Comparison of ENCODE assay signal across 19 cellular contexts in the genomic region with DNA sequence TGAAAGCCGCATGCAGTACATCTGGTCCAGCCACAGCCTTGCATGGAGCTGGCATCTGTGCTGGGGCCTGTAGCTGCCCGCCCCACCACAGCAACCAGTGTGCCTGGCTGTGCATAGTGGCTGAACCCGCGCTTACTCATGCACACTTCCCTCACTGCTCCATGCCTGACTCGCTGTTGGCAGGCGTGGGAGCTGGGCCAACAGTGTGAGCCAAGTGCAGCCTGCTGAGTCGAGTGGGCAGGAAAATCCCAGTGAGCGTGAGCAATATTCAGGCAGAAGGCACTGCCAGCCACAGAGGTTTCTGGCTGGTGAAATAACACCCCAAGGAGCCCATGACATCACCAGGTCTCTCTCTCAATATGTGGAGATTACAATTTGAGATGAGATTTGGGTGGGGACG.
DNase-seq lines count a peak whose midpoint lies in the region; TF ChIP-seq lines count a peak whose summit lies in the region.
"Had no signal": no experiment of that assay in that cellular context is flagged by ENCODE, and none has a peak within 500 bp of the region (broad histone marks: within the 10 kb centered on the region; RNA-seq: fewer than 3 reads in every experiment).

No MANE protein-coding gene starts in this region.

- H3K4me1 ChIP-seq in osteoblast (ENCODE audit: insufficient read depth, low read length) (no peaks in the 10 kb centered on the region), MM.1S (ENCODE audit: low read length) (no peaks in the 10 kb centered on the region)
- H3K4me1 ChIP-seq: left ventricle myocardium inferior, right lobe of liver, vagina had no signal

- H3K9me2 ChIP-seq in MM.1S (replicated peaks; ENCODE audit: insufficient read depth, low read length) = no peaks in the 10 kb centered on the region

- POLR2A ChIA-PET in GM10248 (lab: Yijun Ruan, JAX) = no interaction called here

- intact Hi-C loops in posterior cingulate gyrus (cut with DNase I) = no loop called here

- H3K79me2 ChIP-seq in osteoblast (ENCODE audit: insufficient read depth, low read length) (no peaks in the 10 kb centered on the region), MM.1S (ENCODE audit: low read length) (no peaks in the 10 kb centered on the region)

- H3K4me3 ChIP-seq in osteoblast (ENCODE audit: insufficient read depth, low read length) (no peak overlapping the region), MM.1S (ENCODE audit: low read length) (no peak overlapping the region)
- H3K4me3 ChIP-seq: left ventricle myocardium inferior, right lobe of liver, vagina had no signal

- no peak overlapping the region for H3K9ac ChIP-seq in MM.1S (ENCODE audit: low read length)

- no peaks in the 10 kb centered on the region for H3K9me3 ChIP-seq in osteoblast (ENCODE audit: low read depth, low read length)
- H3K9me3 ChIP-seq in MM.1S (replicated peaks; ENCODE audit: insufficient read depth, low read length) = no peaks in the 10 kb centered on the region
- H3K9me3 ChIP-seq: right lobe of liver, vagina had no signal

- H4K20me1 ChIP-seq in osteoblast (ENCODE audit: insufficient read depth, low read length) = no peaks in the 10 kb centered on the region
- no peaks in the 10 kb centered on the region for H4K20me1 ChIP-seq in MM.1S (ENCODE audit: insufficient read depth, low read length)

- TF ChIP-seq CTCF in GM10248 (IDR thresholded peaks at IDR 0.05; ENCODE audit: control extremely low read depth, extremely low read depth, low read depth, missing control alignments) (no peak), osteoblast (IDR thresholded peaks at IDR 0.05; ENCODE audit: extremely low read depth, low read depth, low read length) (no peak), MM.1S (IDR thresholded peaks at IDR 0.05; ENCODE audit: low read length) (no peak)

- H3K4me2 ChIP-seq in osteoblast (ENCODE audit: insufficient read depth, low read length) = no peak overlapping the region
- no peak overlapping the region for H3K4me2 ChIP-seq in MM.1S (ENCODE audit: low read depth, low read length)

- no peaks in the 10 kb centered on the region for H3K27me3 ChIP-seq in osteoblast (ENCODE audit: insufficient read depth, low read length)
- H3K27me3 ChIP-seq in MM.1S (replicated peaks; ENCODE audit: insufficient read depth, low read length) = no peaks in the 10 kb centered on the region
- H3K27me3 ChIP-seq: right lobe of liver, vagina had no signal

- H2AFZ ChIP-seq in osteoblast (ENCODE audit: low read length) = no peak overlapping the region
- H2AFZ ChIP-seq in MM.1S (ENCODE audit: low read length) = no peak overlapping the region

- CTCF ChIA-PET in GM10248 (lab: Yijun Ruan, JAX) = interaction anchor here (1.0 to 1.5 kb wide), 3 partner anchors 8 to 23 kb away, joined by 3 to 4 read pairs (median 3); no protein-coding TSS in a partner anchor

- H3K27ac ChIP-seq in osteoblast (ENCODE audit: low read depth, low read length) (no peak overlapping the region), MM.1S (ENCODE audit: low read length) (no peak overlapping the region)
- H3K27ac ChIP-seq: left ventricle myocardium inferior, right lobe of liver, vagina had no signal

- peak; percentile 57 for DNase-seq in DMS53 treated with DMSO at 0.1 percent for 48 hours (lab: John Stamatoyannopoulos, UW; ENCODE audit: unreplicated experiment)
- DNase-seq in NCI-H1694 (lab: John Stamatoyannopoulos, UW) = peak; percentile 39
- DNase-seq in astrocyte of the hippocampus (ENCODE audit: low read depth, low spot score) = peak; percentile 57
- peak in 9 of 10 donors; percentile 11 to 91 (median 48) for DNase-seq in posterior cingulate gyrus
- DNase-seq in GM10248 (ENCODE audit: extremely low spot score) = no peak
- no peak for DNase-seq in osteoblast (ENCODE audit: insufficient read length, low spot score, missing footprints)
- no peak for DNase-seq in islet precursor cell
- DNase-seq in MM.1S = no peak
- DNase-seq: activated CD4-positive, alpha-beta T cell treated with anti-CD3 and anti-CD28 coated beads for 36 hours; activated gamma-delta T cell treated with Interleukin-2 at 50 U/mL for 16 hours; COR-L47; GF-D8; KG1; left ventricle myocardium inferior; NCI-H1436 treated with DMSO at 0.1 percent for 48 hours; NCI-H510A; nucleus accumbens; right lobe of liver had no signal

- H3K36me3 ChIP-seq in osteoblast (ENCODE audit: insufficient read depth, low read length) = no peaks in the 10 kb centered on the region
- H3K36me3 ChIP-seq in MM.1S (replicated peaks; ENCODE audit: insufficient read depth, low read length) = no peaks in the 10 kb centered on the region
- H3K36me3 ChIP-seq: left ventricle myocardium inferior, right lobe of liver, vagina had no signal

- no peaks in the 10 kb centered on the region for H3F3A ChIP-seq in MM.1S (ENCODE audit: insufficient read depth, low read length)

Comparison
In these comparisons a context has a peak if more than half of its experiments do, and no peak if none do; other contexts are left out.
1. DNase-seq: peak in DMS53 treated with DMSO at 0.1 percent for 48 hours (single experiment), NCI-H1694 (single experiment), astrocyte of the hippocampus (single experiment) and posterior cingulate gyrus (9 of 10); none in GM10248 (single experiment), osteoblast (single experiment), islet precursor cell (single experiment) and MM.1S (single experiment).